Comparison of ENCODE assay signal across 8 cellular contexts in the genomic region with DNA sequence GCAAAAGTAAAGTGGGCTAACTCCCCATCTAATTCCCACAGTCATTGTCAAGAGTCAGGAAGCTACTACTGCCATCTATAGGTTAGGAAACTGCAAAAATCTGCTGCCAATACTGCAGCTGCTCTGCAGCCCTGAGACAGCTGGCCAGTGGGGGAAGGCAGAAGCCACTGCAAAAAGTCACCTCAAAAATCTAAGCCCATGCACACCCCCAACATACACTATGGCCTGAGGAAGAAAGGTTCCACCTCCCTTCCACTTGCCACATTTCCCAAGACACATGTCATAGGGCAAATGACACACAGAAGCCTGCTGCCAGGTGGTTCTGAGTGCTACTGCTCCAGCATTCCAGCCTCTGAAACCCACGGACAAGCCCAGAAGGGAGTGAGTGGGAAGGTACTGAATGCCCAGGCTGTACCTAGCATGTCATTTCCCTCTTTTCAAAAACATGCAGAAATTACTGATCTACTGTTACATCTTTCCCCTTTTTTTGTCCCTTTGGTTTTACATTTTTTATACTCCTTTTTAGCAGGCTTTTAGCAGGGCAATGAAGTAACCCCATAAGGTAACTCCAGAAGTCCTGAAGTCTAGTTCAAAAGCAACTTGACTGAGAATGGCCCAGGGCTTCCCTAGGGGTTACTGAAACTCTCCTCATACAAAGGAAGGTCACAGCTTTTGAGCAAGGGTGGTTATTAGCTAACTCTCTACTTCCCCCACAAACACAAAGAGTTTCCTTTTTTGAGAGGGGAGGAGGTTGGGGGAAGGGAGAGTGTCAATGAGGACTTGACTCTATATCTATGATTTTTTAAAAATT. TPM values are rescaled to one million over a fixed set of nuclear protein-coding genes. Genes with fewer than 3 reads are reported as not detected.
DNase-seq lines count a peak whose midpoint lies in the region; ATAC-seq and TF ChIP-seq lines count a peak whose summit lies in the region.

No MANE protein-coding gene starts in this region.

- DNase-seq in RWPE1 (ENCODE audit: low spot score) = no peak
- DNase-seq in fibroblast of peridontal ligament (ENCODE audit: extremely low read depth) = peak; percentile 46
- peak; percentile 47 for DNase-seq in renal cortical epithelial cell (ENCODE audit: low read depth)
- DNase-seq in effector CD4-positive, alpha-beta T cell = no peak
- DNase-seq in activated naive CD4-positive, alpha-beta T cell treated with anti-CD3 and anti-CD28 coated beads for 36 hours = no peak
- DNase-seq in NCI-H226 = no peak

- H3K9me3 Mint-ChIP-seq in activated naive CD4-positive, alpha-beta T cell treated with anti-CD3 and anti-CD28 coated beads for 36 hours = no peaks in the 10 kb centered on the region

- TF ChIP-seq CTCF in RWPE1 (conservative IDR thresholded peaks at IDR 0.05; ENCODE audit: low read depth) = peak; percentile 51

- CTCF ChIA-PET in RWPE1 (lab: Yijun Ruan, JAX) = interaction anchor here (0.7 kb wide), 2 partner anchors 19 to 90 kb away, joined by 4 to 6 read pairs; no protein-coding TSS in a partner anchor
- CTCF ChIA-PET in activated naive CD4-positive, alpha-beta T cell treated with anti-CD3 and anti-CD28 coated beads for 36 hours (lab: Charles Lee) = no interaction called here

- H3K4me1 Mint-ChIP-seq in activated naive CD4-positive, alpha-beta T cell treated with anti-CD3 and anti-CD28 coated beads for 36 hours (ENCODE audit: low read depth) = peaks cover 8% of the 10 kb centered on the region

- H3K36me3 Mint-ChIP-seq in activated naive CD4-positive, alpha-beta T cell treated with anti-CD3 and anti-CD28 coated beads for 36 hours (ENCODE audit: low read depth) = peaks cover 14% of the 10 kb centered on the region

- H3K27ac Mint-ChIP-seq in activated naive CD4-positive, alpha-beta T cell treated with anti-CD3 and anti-CD28 coated beads for 36 hours = no peak overlapping the region

- intact Hi-C loops in activated naive CD4-positive, alpha-beta T cell treated with anti-CD3 and anti-CD28 coated beads for 36 hours (cut with micrococcal nuclease) = no loop called here

- POLR2A ChIA-PET in RWPE1 (lab: Yijun Ruan, JAX; ENCODE audit: low non-redundant PET) = interaction anchor here (0.6 kb wide), 1 partner anchor 33 kb away, joined by 3 read pairs; no protein-coding TSS in a partner anchor

- H3K27me3 Mint-ChIP-seq in activated naive CD4-positive, alpha-beta T cell treated with anti-CD3 and anti-CD28 coated beads for 36 hours (ENCODE audit: low read depth) = no peaks in the 10 kb centered on the region

- peak overlapping the region; percentile 67; the same call in 1 of the 2 replicates for H3K4me3 ChIP-seq in GM08714 (ENCODE audit: low read length)

- no peak overlapping the region for H3K4me3 Mint-ChIP-seq in activated naive CD4-positive, alpha-beta T cell treated with anti-CD3 and anti-CD28 coated beads for 36 hours

- H3K27ac ChIP-seq in RWPE1 = peak overlapping the region; percentile 63

- peak; percentile 61 for ATAC-seq in HG02852 (IDR thresholded peaks at IDR 0.05; ENCODE audit: unreplicated experiment)

RNA-seq across cellular contexts. Expression of a gene that starts 36.8 kb away (rescaled TPM):
- 73.8 and 131 TPM in 2 replicates for total RNA-seq in renal cortical epithelial cell
- total RNA-seq in activated naive CD4-positive, alpha-beta T cell treated with anti-CD3 and anti-CD28 coated beads for 36 hours = 10 to 100 TPM; 15.4 to 16.4 TPM

RNA-seq across cellular contexts. Expression of a gene that starts 45.7 kb away (rescaled TPM):
- not detected in 2 replicates for total RNA-seq in renal cortical epithelial cell
- total RNA-seq in activated naive CD4-positive, alpha-beta T cell treated with anti-CD3 and anti-CD28 coated beads for 36 hours = not detected

RNA-seq across cellular contexts. Expression of a gene that starts 59.0 kb away (rescaled TPM):
- total RNA-seq in renal cortical epithelial cell = 12.9 and 13.2 TPM in 2 replicates
- 10 to 100 TPM in 1 of 2 experiments, 1 to 10 TPM in 1; 9.9 to 11.0 TPM for total RNA-seq in activated naive CD4-positive, alpha-beta T cell treated with anti-CD3 and anti-CD28 coated beads for 36 hours

Comparison
In these comparisons a context has a peak if more than half of its experiments do, and no peak if none do; other contexts are left out.
1. DNase-seq: peak in fibroblast of peridontal ligament (single experiment) and renal cortical epithelial cell (single experiment); none in RWPE1 (single experiment), effector CD4-positive, alpha-beta T cell (single experiment), activated naive CD4-positive, alpha-beta T cell treated with anti-CD3 and anti-CD28 coated beads for 36 hours (single experiment) and NCI-H226 (single experiment).